Comparison of ENCODE assay signal across 17 cellular contexts in the genomic region with DNA sequence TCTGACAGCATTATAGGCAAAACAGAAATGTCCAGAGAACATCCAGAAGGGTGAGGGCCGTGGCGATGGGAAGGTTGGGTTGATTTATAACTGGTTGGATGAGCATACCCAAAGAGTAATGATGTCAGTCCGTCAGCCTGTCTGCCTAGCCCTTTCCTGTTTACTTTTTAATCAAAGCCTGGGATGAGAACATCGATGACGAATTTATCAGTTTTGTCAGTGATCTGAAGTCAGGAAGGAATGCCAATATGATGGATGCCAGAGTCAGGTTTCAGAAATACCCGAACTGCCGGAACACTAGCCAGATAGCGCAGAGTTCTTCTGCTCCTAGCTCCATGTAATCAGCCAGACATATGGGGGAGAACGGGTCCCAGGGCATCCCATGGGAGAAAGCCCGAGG. TPM values are rescaled to one million over a fixed set of nuclear protein-coding genes. Genes with fewer than 3 reads are reported as not detected.
DNase-seq lines count a peak whose midpoint lies in the region; ATAC-seq and TF ChIP-seq lines count a peak whose summit lies in the region.
"Had no signal": no experiment of that assay in that cellular context is flagged by ENCODE, and none has a peak within 500 bp of the region (broad histone marks: within the 10 kb centered on the region; RNA-seq: fewer than 3 reads in every experiment).

No MANE protein-coding gene starts in this region.

- POLR2A ChIA-PET in HCT116 (lab: Charles Lee), result interaction anchor here (0.8 kb wide), 1 partner anchor 32 kb away, joined by 3 read pairs; no protein-coding TSS in a partner anchor

- H3K27ac Mint-ChIP-seq in T-helper 17 cell, result peak overlapping the region; percentile 96
- H3K27ac Mint-ChIP-seq: memory B cell had no signal

- peak overlapping the region; percentile 34 for H3K4me2 ChIP-seq in HCT116 (ENCODE audit: low read length)

- CTCF ChIA-PET in HCT116 (lab: Charles Lee), result interaction anchor here (1.4 to 1.7 kb wide), 2 partner anchors 27 to 108 kb away, joined by 3 to 4 read pairs; a partner anchor contains a TSS

- no peak for TF ChIP-seq POLR2A in HCT116 (IDR thresholded peaks at IDR 0.05; ENCODE audit: borderline replicate concordance, extremely low read depth, insufficient read depth, insufficient read length)

- intact Hi-C loops in HCT116 (cut with micrococcal nuclease) (no loop called here), heart right ventricle (cut with DNase I) (no loop called here), psoas muscle (cut with DNase I) (no loop called here)

- RAD21 ChIA-PET in HCT116 (lab: Charles Lee; ENCODE audit: low non-redundant PET in 1 of 2, low total read pairs in 2 of 2, uncharacterized antibody in 2 of 2, unreplicated experiment in 2 of 2), result no interaction called here

- no peak for ATAC-seq in HCT116
- ATAC-seq in T-helper 17 cell, result no peak
- ATAC-seq in heart right ventricle, result peak in 1 of 8 donors; percentile 15
- peak; percentile 1 to 49 (median 9) for ATAC-seq in psoas muscle
- ATAC-seq in HG02642 (IDR thresholded peaks at IDR 0.05; ENCODE audit: poor library complexity, unreplicated experiment), result no peak
- ATAC-seq in HG02852 (IDR thresholded peaks at IDR 0.05; ENCODE audit: unreplicated experiment), result no peak
- ATAC-seq: WTC11 had no signal

- H3K27ac ChIP-seq in HCT116 (ENCODE audit: low read depth, low read length) (no peak overlapping the region), heart right ventricle (peak overlapping the region in 7 of 10 donors; percentile 3 to 67 (median 30)), psoas muscle (peak overlapping the region; percentile 81)
- H3K27ac ChIP-seq: colonic mucosa had no signal

- peaks cover 29% of the 10 kb centered on the region for H3K4me1 Mint-ChIP-seq in T-helper 17 cell
- H3K4me1 Mint-ChIP-seq: memory B cell had no signal

- TF ChIP-seq RAD21 in HCT116 (IDR thresholded peaks at IDR 0.05; ENCODE audit: low read depth), result no peak

- TF ChIP-seq CTCF in HCT116 (IDR thresholded peaks at IDR 0.05 in 2 of 3, conservative IDR thresholded peaks at IDR 0.05 in 1 of 3; ENCODE audit: borderline replicate concordance in 1 of 3, insufficient read depth in 1 of 3, low read depth in 2 of 3, low read length in 2 of 3), result no peak
- no peak for TF ChIP-seq CTCF in heart right ventricle (IDR thresholded peaks at IDR 0.05)
- no peak for TF ChIP-seq CTCF in psoas muscle (IDR thresholded peaks at IDR 0.05)

- no peak overlapping the region for H3K9ac ChIP-seq in HCT116 (ENCODE audit: low read length)

- peak overlapping the region; percentile 80 for H3K4me3 Mint-ChIP-seq in T-helper 17 cell
- H3K4me3 Mint-ChIP-seq: memory B cell, WTC11 had no signal

- H3K27me3 ChIP-seq in HCT116 (ENCODE audit: insufficient read depth, low read length) (no peaks in the 10 kb centered on the region), heart right ventricle (no peaks in the 10 kb centered on the region), psoas muscle (ENCODE audit: insufficient read depth in 3 of 3, low read length in 2 of 3) (no peaks in the 10 kb centered on the region)
- H3K27me3 ChIP-seq: colonic mucosa, transverse colon had no signal

- no peaks in the 10 kb centered on the region for H3K79me2 ChIP-seq in HCT116 (ENCODE audit: insufficient read depth, low read length)

- H3K27me3 Mint-ChIP-seq in T-helper 17 cell, result no peaks in the 10 kb centered on the region
- H3K27me3 Mint-ChIP-seq: memory B cell had no signal

- no peaks in the 10 kb centered on the region for H3K9me3 ChIP-seq in HCT116 (ENCODE audit: control insufficient read depth in 1 of 2, insufficient read depth in 1 of 2, low read depth in 1 of 2, low read length in 2 of 2)
- no peaks in the 10 kb centered on the region for H3K9me3 ChIP-seq in T-helper 17 cell (ENCODE audit: control insufficient read depth, low read length, poor library complexity, severe bottlenecking)
- no peaks in the 10 kb centered on the region for H3K9me3 ChIP-seq in heart right ventricle
- H3K9me3 ChIP-seq in psoas muscle, result no peaks in the 10 kb centered on the region
- H3K9me3 ChIP-seq: colonic mucosa, transverse colon had no signal

- H3K9me2 ChIP-seq in HCT116 (ENCODE audit: insufficient read depth), result no peaks in the 10 kb centered on the region

- peaks cover 35 to 85% of the 10 kb centered on the region in 2 experiments for H3K4me1 ChIP-seq in HCT116 (ENCODE audit: control insufficient read depth in 1 of 2, insufficient read depth in 2 of 2, low read length in 2 of 2)
- H3K4me1 ChIP-seq in heart right ventricle, result peaks cover 6 to 64% (median 41%) of the 10 kb centered on the region in 9 donors
- peaks cover 43% of the 10 kb centered on the region for H3K4me1 ChIP-seq in psoas muscle
- H3K4me1 ChIP-seq: colonic mucosa had no signal

- no TSS peak for BruUV-seq in HCT116 (replicated peaks; lab: Mats Ljungman, UMichigan)

- H4K20me1 ChIP-seq in HCT116 (ENCODE audit: insufficient read depth), result no peaks in the 10 kb centered on the region

- no peak overlapping the region for H2AFZ ChIP-seq in HCT116 (ENCODE audit: low read depth, low read length, poor library complexity, severe bottlenecking)

- no peaks in the 10 kb centered on the region for H3K36me3 ChIP-seq in HCT116 (ENCODE audit: control insufficient read depth in 1 of 2, insufficient read depth in 2 of 2, low read length in 2 of 2)
- peaks cover 0 to 24% (median 0%) of the 10 kb centered on the region in 9 donors for H3K36me3 ChIP-seq in heart right ventricle
- H3K36me3 ChIP-seq in psoas muscle (ENCODE audit: insufficient read depth in 1 of 2, low read depth in 1 of 2), result peaks cover 0 to 3% of the 10 kb centered on the region in 2 donors
- H3K36me3 ChIP-seq: colonic mucosa, transverse colon had no signal

- H3K4me3 ChIP-seq in HCT116 (replicated peaks in 1 of 2; ENCODE audit: low read depth in 1 of 2, low read length in 2 of 2) (no peak overlapping the region), heart right ventricle (no peak overlapping the region), psoas muscle (peak overlapping the region; percentile 10)
- H3K4me3 ChIP-seq: colonic mucosa, transverse colon had no signal

- DNase-seq in HCT116 (ENCODE audit: low read depth, low spot score) (no peak), T-helper 17 cell (no peak), heart right ventricle (no peak), psoas muscle (no peak), NCI-H526 treated with DMSO at 0.1 percent for 48 hours (lab: John Stamatoyannopoulos, UW) (no peak), T1000 (lab: John Stamatoyannopoulos, UW) (no peak)
- DNase-seq: amniotic stem cell, colonic mucosa, DMS79, KBM-7, NCI-H1105, NCI-H2171, transverse colon had no signal

- H3K36me3 Mint-ChIP-seq in T-helper 17 cell (ENCODE audit: low read depth), result no peaks in the 10 kb centered on the region
- H3K36me3 Mint-ChIP-seq: WTC11 had no signal

- WGBS in heart right ventricle, 2 donors, result 50 to 59% methylated on average over 10 of the region's 10 CpGs
- 53 to 78% (median 56%) methylated on average over 10 of the region's 10 CpGs for WGBS in psoas muscle, 3 donors

TF ChIP-seq in HCT116, 20 proteins besides CTCF, POLR2A, EP300 and RAD21 (continues in another document):
- TF ChIP-seq JUND (IDR thresholded peaks at IDR 0.05) (no peak), ELF1 (IDR thresholded peaks at IDR 0.05; ENCODE audit: borderline replicate concordance, low read depth) (no peak), SRF (IDR thresholded peaks at IDR 0.05; ENCODE audit: low read depth) (no peak), YY1 (IDR thresholded peaks at IDR 0.05; ENCODE audit: extremely low read depth, insufficient replicate concordance, low read depth, low read length) (no peak), ZFX (IDR thresholded peaks at IDR 0.05) (no peak), SIN3A (IDR thresholded peaks at IDR 0.05; ENCODE audit: low read depth) (no peak), TCF7L2 (IDR thresholded peaks at IDR 0.05; ENCODE audit: borderline replicate concordance, extremely low read depth, insufficient read depth, insufficient read length) (no peak), EZH2 (IDR thresholded peaks at IDR 0.05) (no peak)
- TF ChIP-seq, protein P1, sequence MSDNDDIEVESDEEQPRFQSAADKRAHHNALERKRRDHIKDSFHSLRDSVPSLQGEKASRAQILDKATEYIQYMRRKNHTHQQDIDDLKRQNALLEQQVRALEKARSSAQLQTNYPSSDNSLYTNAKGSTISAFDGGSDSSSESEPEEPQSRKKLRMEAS (IDR thresholded peaks at IDR 0.05), result no peak
- TF ChIP-seq, protein P2, sequence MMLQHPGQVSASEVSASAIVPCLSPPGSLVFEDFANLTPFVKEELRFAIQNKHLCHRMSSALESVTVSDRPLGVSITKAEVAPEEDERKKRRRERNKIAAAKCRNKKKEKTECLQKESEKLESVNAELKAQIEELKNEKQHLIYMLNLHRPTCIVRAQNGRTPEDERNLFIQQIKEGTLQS (IDR thresholded peaks at IDR 0.05), result no peak
- TF ChIP-seq, protein P3, sequence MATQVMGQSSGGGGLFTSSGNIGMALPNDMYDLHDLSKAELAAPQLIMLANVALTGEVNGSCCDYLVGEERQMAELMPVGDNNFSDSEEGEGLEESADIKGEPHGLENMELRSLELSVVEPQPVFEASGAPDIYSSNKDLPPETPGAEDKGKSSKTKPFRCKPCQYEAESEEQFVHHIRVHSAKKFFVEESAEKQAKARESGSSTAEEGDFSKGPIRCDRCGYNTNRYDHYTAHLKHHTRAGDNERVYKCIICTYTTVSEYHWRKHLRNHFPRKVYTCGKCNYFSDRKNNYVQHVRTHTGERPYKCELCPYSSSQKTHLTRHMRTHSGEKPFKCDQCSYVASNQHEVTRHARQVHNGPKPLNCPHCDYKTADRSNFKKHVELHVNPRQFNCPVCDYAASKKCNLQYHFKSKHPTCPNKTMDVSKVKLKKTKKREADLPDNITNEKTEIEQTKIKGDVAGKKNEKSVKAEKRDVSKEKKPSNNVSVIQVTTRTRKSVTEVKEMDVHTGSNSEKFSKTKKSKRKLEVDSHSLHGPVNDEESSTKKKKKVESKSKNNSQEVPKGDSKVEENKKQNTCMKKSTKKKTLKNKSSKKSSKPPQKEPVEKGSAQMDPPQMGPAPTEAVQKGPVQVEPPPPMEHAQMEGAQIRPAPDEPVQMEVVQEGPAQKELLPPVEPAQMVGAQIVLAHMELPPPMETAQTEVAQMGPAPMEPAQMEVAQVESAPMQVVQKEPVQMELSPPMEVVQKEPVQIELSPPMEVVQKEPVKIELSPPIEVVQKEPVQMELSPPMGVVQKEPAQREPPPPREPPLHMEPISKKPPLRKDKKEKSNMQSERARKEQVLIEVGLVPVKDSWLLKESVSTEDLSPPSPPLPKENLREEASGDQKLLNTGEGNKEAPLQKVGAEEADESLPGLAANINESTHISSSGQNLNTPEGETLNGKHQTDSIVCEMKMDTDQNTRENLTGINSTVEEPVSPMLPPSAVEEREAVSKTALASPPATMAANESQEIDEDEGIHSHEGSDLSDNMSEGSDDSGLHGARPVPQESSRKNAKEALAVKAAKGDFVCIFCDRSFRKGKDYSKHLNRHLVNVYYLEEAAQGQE (IDR thresholded peaks at IDR 0.05; ENCODE audit: low read depth), result no peak

RNA-seq across cellular contexts. Expression of a gene that starts 33.8 kb away (rescaled TPM):
- 91.6 TPM for total RNA-seq in HCT116 (2021; ENCODE audit: unreplicated experiment)
- polyA plus RNA-seq in HCT116 (2012), result 131 and 143 TPM in 2 replicates
- 10 to 100 TPM; 63.6 to 73.0 TPM for total RNA-seq in T-helper 17 cell
- 100 to 1,000 TPM in 4 of 10 donors, 10 to 100 TPM in 6; 82.6 to 147 (median 90.4) TPM for total RNA-seq in heart right ventricle
- polyA plus RNA-seq in heart right ventricle, result 10 to 100 TPM; 27.9 to 67.0 TPM
- 100 to 1,000 TPM in 3 of 4 donors, 10 to 100 TPM in 1; 97.2 to 166 (median 111) TPM for total RNA-seq in psoas muscle
- polyA plus RNA-seq in psoas muscle, result 10 to 100 TPM; 57.6 to 72.4 (median 72.3) TPM

Comparison
In these comparisons a context has a peak if more than half of its experiments do, and no peak if none do; other contexts are left out.
1. ATAC-seq: peak in psoas muscle (4 of 4); none in HCT116 (single experiment), T-helper 17 cell (single experiment), HG02642 (single experiment) and HG02852 (single experiment).